ENCODE assay signal across 2 cellular contexts in genomic region chr7:42385912-42386311, GRCh38.
TF ChIP-seq lines count a peak whose summit lies in the region.

No MANE protein-coding gene starts in this region.

TF ChIP-seq in SK-N-SH, 30 proteins besides CTCF, POLR2A, EP300 and RAD21 (continued from another document):
- TF ChIP-seq ZBTB33 (IDR thresholded peaks at IDR 0.05; ENCODE audit: borderline replicate concordance, low read depth) (no peak), IRF3 (IDR thresholded peaks at IDR 0.05; ENCODE audit: low read depth, low read length) (no peak), YY1 (IDR thresholded peaks at IDR 0.05; ENCODE audit: low read depth) (no peak), TCF12 (IDR thresholded peaks at IDR 0.05) (no peak), MEF2A (IDR thresholded peaks at IDR 0.05; ENCODE audit: borderline replicate concordance, low read depth) (no peak), RCOR1 (IDR thresholded peaks at IDR 0.05; ENCODE audit: low read length) (no peak), ELF1 (IDR thresholded peaks at IDR 0.05) (no peak)
- TF ChIP-seq, protein P1, sequence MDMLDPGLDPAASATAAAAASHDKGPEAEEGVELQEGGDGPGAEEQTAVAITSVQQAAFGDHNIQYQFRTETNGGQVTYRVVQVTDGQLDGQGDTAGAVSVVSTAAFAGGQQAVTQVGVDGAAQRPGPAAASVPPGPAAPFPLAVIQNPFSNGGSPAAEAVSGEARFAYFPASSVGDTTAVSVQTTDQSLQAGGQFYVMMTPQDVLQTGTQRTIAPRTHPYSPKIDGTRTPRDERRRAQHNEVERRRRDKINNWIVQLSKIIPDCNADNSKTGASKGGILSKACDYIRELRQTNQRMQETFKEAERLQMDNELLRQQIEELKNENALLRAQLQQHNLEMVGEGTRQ (IDR thresholded peaks at IDR 0.05; ENCODE audit: borderline replicate concordance, low read depth, low read length), result no peak

TF ChIP-seq in SK-N-SH treated with all-trans-retinoic acid at 6 μM for 48 hours, 23 proteins besides CTCF, POLR2A, EP300 and RAD21 (continued from another document):
- TF ChIP-seq, protein P2, sequence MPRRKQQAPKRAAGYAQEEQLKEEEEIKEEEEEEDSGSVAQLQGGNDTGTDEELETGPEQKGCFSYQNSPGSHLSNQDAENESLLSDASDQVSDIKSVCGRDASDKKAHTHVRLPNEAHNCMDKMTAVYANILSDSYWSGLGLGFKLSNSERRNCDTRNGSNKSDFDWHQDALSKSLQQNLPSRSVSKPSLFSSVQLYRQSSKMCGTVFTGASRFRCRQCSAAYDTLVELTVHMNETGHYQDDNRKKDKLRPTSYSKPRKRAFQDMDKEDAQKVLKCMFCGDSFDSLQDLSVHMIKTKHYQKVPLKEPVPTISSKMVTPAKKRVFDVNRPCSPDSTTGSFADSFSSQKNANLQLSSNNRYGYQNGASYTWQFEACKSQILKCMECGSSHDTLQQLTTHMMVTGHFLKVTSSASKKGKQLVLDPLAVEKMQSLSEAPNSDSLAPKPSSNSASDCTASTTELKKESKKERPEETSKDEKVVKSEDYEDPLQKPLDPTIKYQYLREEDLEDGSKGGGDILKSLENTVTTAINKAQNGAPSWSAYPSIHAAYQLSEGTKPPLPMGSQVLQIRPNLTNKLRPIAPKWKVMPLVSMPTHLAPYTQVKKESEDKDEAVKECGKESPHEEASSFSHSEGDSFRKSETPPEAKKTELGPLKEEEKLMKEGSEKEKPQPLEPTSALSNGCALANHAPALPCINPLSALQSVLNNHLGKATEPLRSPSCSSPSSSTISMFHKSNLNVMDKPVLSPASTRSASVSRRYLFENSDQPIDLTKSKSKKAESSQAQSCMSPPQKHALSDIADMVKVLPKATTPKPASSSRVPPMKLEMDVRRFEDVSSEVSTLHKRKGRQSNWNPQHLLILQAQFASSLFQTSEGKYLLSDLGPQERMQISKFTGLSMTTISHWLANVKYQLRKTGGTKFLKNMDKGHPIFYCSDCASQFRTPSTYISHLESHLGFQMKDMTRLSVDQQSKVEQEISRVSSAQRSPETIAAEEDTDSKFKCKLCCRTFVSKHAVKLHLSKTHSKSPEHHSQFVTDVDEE (CRISPR knock-in tag; IDR thresholded peaks at IDR 0.05), result no peak
